In genomic region chr7:90842430-90842788, GRCh38 we compare ENCODE assay signal across 19 cellular contexts.
DNase-seq lines count a peak whose midpoint lies in the region; ATAC-seq and TF ChIP-seq lines count a peak whose summit lies in the region.
"Had no signal": no experiment of that assay in that cellular context is flagged by ENCODE, and none has a peak within 500 bp of the region (broad histone marks: within the 10 kb centered on the region; RNA-seq: fewer than 3 reads in every experiment).

No MANE protein-coding gene starts in this region.

- no peaks in the 10 kb centered on the region for H4K20me1 ChIP-seq in Karpas-422 (ENCODE audit: insufficient read depth, low read depth, low read length)
- H4K20me1 ChIP-seq: BLaER1 had no signal

- peaks cover 22% of the 10 kb centered on the region for H3K79me1 ChIP-seq in mesenchymal stem cell (replicated peaks; ENCODE audit: low read length, poor library complexity, severe bottlenecking)

- H3K79me2 ChIP-seq in Karpas-422 (ENCODE audit: low read length) = peaks cover 86% of the 10 kb centered on the region

- H3K4me3 ChIP-seq in Karpas-422 (ENCODE audit: low read length) (peak overlapping the region; percentile 54), mesenchymal stem cell (ENCODE audit: insufficient read depth in 1 of 2, low read depth in 1 of 2, low read length in 2 of 2) (no peak overlapping the region), Caco-2 (ENCODE audit: low read depth, low read length) (no peak overlapping the region)
- H3K4me3 ChIP-seq: BLaER1, Peyer's patch had no signal

- no peak overlapping the region for H2BK15ac ChIP-seq in mesenchymal stem cell (ENCODE audit: low read depth, poor library complexity, severe bottlenecking)

- no peak overlapping the region for H2AK5ac ChIP-seq in mesenchymal stem cell (ENCODE audit: low read length, severe bottlenecking)

- no peak overlapping the region for H4K8ac ChIP-seq in mesenchymal stem cell (ENCODE audit: low read length)

- H3K9me3 Mint-ChIP-seq in Caco-2 (ENCODE audit: unreplicated experiment) = peaks cover 9% of the 10 kb centered on the region

- CTCF ChIA-PET in Caco-2 (lab: Charles Lee) = no interaction called here

- no peak overlapping the region for H4K91ac ChIP-seq in mesenchymal stem cell (ENCODE audit: low read length)

- no peak overlapping the region for H3K4ac ChIP-seq in mesenchymal stem cell (ENCODE audit: low read depth in 1 of 2, low read length in 2 of 2)

- H3K23ac ChIP-seq in mesenchymal stem cell (ENCODE audit: low read length in 2 of 2) = no peak overlapping the region

- H3K9me3 ChIP-seq in Karpas-422 (ENCODE audit: low read length) = no peaks in the 10 kb centered on the region
- peaks cover 12% of the 10 kb centered on the region for H3K9me3 ChIP-seq in mesenchymal stem cell (ENCODE audit: control insufficient read depth, low read length)
- H3K9me3 ChIP-seq in Caco-2 = no peaks in the 10 kb centered on the region; the same call in 1 of the 2 replicates

- H3K27me3 ChIP-seq in Karpas-422 (ENCODE audit: low read length) = no peaks in the 10 kb centered on the region
- no peaks in the 10 kb centered on the region for H3K27me3 ChIP-seq in mesenchymal stem cell (ENCODE audit: control insufficient read depth in 1 of 2, insufficient read depth in 1 of 2, low read length in 2 of 2)
- H3K27me3 ChIP-seq in Caco-2 (replicated peaks; ENCODE audit: control insufficient read depth, insufficient read depth, low read length) = no peaks in the 10 kb centered on the region
- H3K27me3 ChIP-seq: BLaER1, Peyer's patch had no signal

- no peak overlapping the region for H2BK5ac ChIP-seq in mesenchymal stem cell (ENCODE audit: low read depth, low read length, poor library complexity, severe bottlenecking)

- intact Hi-C loops in Caco-2 (cut with micrococcal nuclease; ENCODE audit: unreplicated experiment) = no loop called here

- DNase-seq in Karpas-422 (peak; percentile 73), mesenchymal stem cell (no peak), GM10266 (ENCODE audit: extremely low spot score) (no peak), NCI-H2107 treated with DMSO at 0.1 percent for 48 hours (lab: John Stamatoyannopoulos, UW; ENCODE audit: unreplicated experiment) (no peak), Caco-2 (no peak)
- DNase-seq: CD8-positive, alpha-beta memory T cell; EL; KG1; MM.1S; NCI-H1105; NCI-H187; NCI-H446 treated with DMSO at 0.1 percent for 48 hours; NCI-H748 treated with DMSO at 0.1 percent for 48 hours; Peyer's patch; SHP77 treated with DMSO at 0.1 percent for 48 hours; T-helper 2 cell had no signal

- WGBS in mesenchymal stem cell = 100% methylated on average over 1 of the region's 4 CpGs

- ATAC-seq in GM19395 (IDR thresholded peaks at IDR 0.05; ENCODE audit: unreplicated experiment) (peak; percentile 56), GM18867 (IDR thresholded peaks at IDR 0.05; ENCODE audit: unreplicated experiment) (no peak)

- no peaks in the 10 kb centered on the region for H3K4me1 Mint-ChIP-seq in Caco-2 (ENCODE audit: low read depth, unreplicated experiment)
- H3K4me1 Mint-ChIP-seq: CD8-positive, alpha-beta memory T cell had no signal

- no peak overlapping the region for H2BK12ac ChIP-seq in mesenchymal stem cell (ENCODE audit: low read length in 2 of 2)

- H3K4me1 ChIP-seq in Karpas-422 (ENCODE audit: low read length) = peaks cover 73% of the 10 kb centered on the region
- H3K4me1 ChIP-seq in mesenchymal stem cell (ENCODE audit: control insufficient read depth, insufficient read depth, low read depth, low read length) = no peaks in the 10 kb centered on the region
- no peaks in the 10 kb centered on the region for H3K4me1 ChIP-seq in Caco-2
- H3K4me1 ChIP-seq: BLaER1, Peyer's patch had no signal

- no peaks in the 10 kb centered on the region for H3K36me3 Mint-ChIP-seq in Caco-2 (ENCODE audit: insufficient read depth, unreplicated experiment)
- H3K36me3 Mint-ChIP-seq: CD8-positive, alpha-beta memory T cell had no signal

- H3K9ac ChIP-seq in Karpas-422 (ENCODE audit: low read length) (peak overlapping the region; percentile 60), mesenchymal stem cell (ENCODE audit: low read length) (peak overlapping the region; percentile 14)
- H3K9ac ChIP-seq: BLaER1 had no signal

- no peak overlapping the region for H2BK120ac ChIP-seq in mesenchymal stem cell (ENCODE audit: low read depth, low read length)

- no peak overlapping the region for H3K18ac ChIP-seq in mesenchymal stem cell (ENCODE audit: low read depth in 1 of 2, low read length in 2 of 2)

- no peak overlapping the region for H3K4me3 Mint-ChIP-seq in Caco-2 (ENCODE audit: unreplicated experiment)
- H3K4me3 Mint-ChIP-seq: CD8-positive, alpha-beta memory T cell had no signal

- POLR2A ChIA-PET in Caco-2 (lab: Charles Lee) = no interaction called here

- H3K36me3 ChIP-seq in Karpas-422 (ENCODE audit: insufficient read depth, low read length) (peaks cover 3% of the 10 kb centered on the region; the same call in 1 of the 2 replicates), mesenchymal stem cell (ENCODE audit: control insufficient read depth in 1 of 2, insufficient read depth in 2 of 2, low read depth in 1 of 2, low read length in 2 of 2) (no peaks in the 10 kb centered on the region), Caco-2 (ENCODE audit: control insufficient read depth, insufficient read depth, low read length) (no peaks in the 10 kb centered on the region)
- H3K36me3 ChIP-seq: Peyer's patch had no signal

- H3K27ac ChIP-seq in Karpas-422 (ENCODE audit: low read length) (peak overlapping the region; percentile 93), mesenchymal stem cell (ENCODE audit: low read length, poor library complexity, severe bottlenecking) (no peak overlapping the region)
- H3K27ac ChIP-seq: BLaER1, Peyer's patch had no signal

- no peaks in the 10 kb centered on the region for H3K9me2 ChIP-seq in Karpas-422 (replicated peaks; ENCODE audit: insufficient read depth, low read length)

- no peaks in the 10 kb centered on the region for H3K27me3 Mint-ChIP-seq in Caco-2 (ENCODE audit: insufficient read depth, unreplicated experiment)
- H3K27me3 Mint-ChIP-seq: CD8-positive, alpha-beta memory T cell had no signal

- no peak for TF ChIP-seq CTCF in GM10266 (IDR thresholded peaks at IDR 0.05; ENCODE audit: control insufficient read depth, insufficient read depth, low read depth, missing control alignments)
- TF ChIP-seq CTCF in Caco-2 (IDR thresholded peaks at IDR 0.05; ENCODE audit: insufficient read depth in 1 of 2, low read depth in 1 of 2, low read length in 1 of 2, severe bottlenecking in 1 of 2, unreplicated experiment in 1 of 2) = no peak

- H2AFZ ChIP-seq in Karpas-422 (ENCODE audit: low read length) (0 out of 2 replicates have a peak overlapping the region, but pooled peaks have one; percentile 17), mesenchymal stem cell (ENCODE audit: low read depth, low read length) (no peak overlapping the region)

- no TSS peak for BruUV-seq in Caco-2 (replicated peaks; lab: Mats Ljungman, UMichigan)

- H3K4me2 ChIP-seq in Karpas-422 (ENCODE audit: low read depth, low read length, poor library complexity, severe bottlenecking) (peak overlapping the region; percentile 75), mesenchymal stem cell (ENCODE audit: low read length, poor library complexity, severe bottlenecking) (no peak overlapping the region)
- H3K4me2 ChIP-seq: BLaER1 had no signal

- no peak overlapping the region for H3K14ac ChIP-seq in mesenchymal stem cell (ENCODE audit: low read length in 2 of 2)

- H3K27ac Mint-ChIP-seq in Caco-2 (ENCODE audit: unreplicated experiment) = no peak overlapping the region
- H3K27ac Mint-ChIP-seq: CD8-positive, alpha-beta memory T cell had no signal
